16 cellular contexts compared by ENCODE assay signal in the genomic region with DNA sequence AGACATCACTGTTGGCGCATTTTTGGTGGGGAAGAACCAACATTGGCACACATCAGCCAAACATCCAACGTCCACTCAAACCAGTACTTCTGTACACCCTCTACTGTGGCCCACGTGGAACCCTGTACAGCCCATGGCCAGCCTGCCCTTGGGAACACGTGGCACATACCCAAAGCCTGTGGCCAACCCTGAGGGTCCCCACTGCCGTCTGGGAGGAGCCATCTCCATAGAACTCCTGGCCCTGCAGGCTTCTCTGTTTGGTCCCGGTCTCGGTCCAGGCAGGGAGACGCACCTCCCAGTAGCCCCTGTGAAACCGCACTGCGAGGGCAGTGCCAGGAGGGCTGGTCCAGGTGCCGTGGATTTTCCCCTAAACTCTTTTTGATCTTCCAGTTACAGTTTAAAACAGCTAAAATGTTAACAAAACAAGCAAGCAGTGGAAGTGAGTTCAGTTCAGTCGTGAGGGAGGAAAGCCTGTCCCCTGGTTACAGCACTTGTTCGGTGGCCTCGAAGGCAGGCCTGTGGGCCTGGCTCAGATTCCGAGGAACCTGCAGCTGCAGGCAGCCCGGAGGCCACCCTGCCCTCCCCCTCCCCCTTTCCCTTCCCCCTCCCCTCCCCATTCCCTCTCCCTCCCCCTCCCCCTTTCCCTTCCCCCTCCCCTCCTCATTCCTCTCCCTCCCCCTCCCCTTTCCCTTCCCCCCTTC.
A peak's percentile ranks its signal among the peaks of the same experiment; 100 is the strongest.
DNase-seq lines count a peak whose midpoint lies in the region; ATAC-seq and TF ChIP-seq lines count a peak whose summit lies in the region.
"Had no signal": no experiment of that assay in that cellular context is flagged by ENCODE, and none has a peak within 500 bp of the region (broad histone marks: within the 10 kb centered on the region; RNA-seq: fewer than 3 reads in every experiment).

No MANE protein-coding gene starts in this region.

- TF ChIP-seq POLR2A in right lobe of liver (IDR thresholded peaks at IDR 0.05) (no peak), sigmoid colon (IDR thresholded peaks at IDR 0.05) (no peak)

- intact Hi-C loops in Right ventricle myocardium superior (cut with DNase I), result no loop called here
- intact Hi-C loops in right lobe of liver (cut with DNase I), result no loop called here
- intact Hi-C loops in sigmoid colon (cut with DNase I), result no loop called here

- TF ChIP-seq CTCF in right atrium auricular region (IDR thresholded peaks at IDR 0.05) (no peak), right lobe of liver (IDR thresholded peaks at IDR 0.05) (no peak), sigmoid colon (IDR thresholded peaks at IDR 0.05) (no peak)

- 72% methylated on average over 8 of the region's 16 CpGs for WGBS in right lobe of liver (ENCODE audit: insufficient coverage, low coverage, low lambda C conversion rate, missing lambda C conversion rate)
- 78 to 89% methylated on average over 16 of the region's 16 CpGs for WGBS in sigmoid colon, 2 donors

- H3K9me3 ChIP-seq in right atrium auricular region, result no peaks in the 10 kb centered on the region
- no peaks in the 10 kb centered on the region for H3K9me3 ChIP-seq in right lobe of liver
- H3K9me3 ChIP-seq in sigmoid colon, result no peaks in the 10 kb centered on the region

- H3K27me3 ChIP-seq in right atrium auricular region (no peaks in the 10 kb centered on the region), right lobe of liver (no peaks in the 10 kb centered on the region), sigmoid colon (no peaks in the 10 kb centered on the region)

- H3K4me1 ChIP-seq in right atrium auricular region (no peaks in the 10 kb centered on the region), right lobe of liver (no peaks in the 10 kb centered on the region), sigmoid colon (no peaks in the 10 kb centered on the region)

- DNase-seq in right atrium auricular region (ENCODE audit: low spot score) (peak; percentile 47), Right ventricle myocardium superior (no peak), right lobe of liver (peak in 2 of 3 donors; percentile 8 to 31), sigmoid colon (peak; percentile 57), NCI-H510A (lab: John Stamatoyannopoulos, UW) (no peak), COR-L47 (lab: John Stamatoyannopoulos, UW) (no peak)
- DNase-seq: C1 segment of cervical spinal cord, DMS153, EL, Karpas-422, MM.1S, NCI-H1105 treated with DMSO at 0.1 percent for 48 hours, NCI-H187, NCI-H510A treated with DMSO at 0.1 percent for 48 hours had no signal

- H3K36me3 ChIP-seq in right atrium auricular region, result no peaks in the 10 kb centered on the region
- H3K36me3 ChIP-seq in right lobe of liver, result no peaks in the 10 kb centered on the region
- H3K36me3 ChIP-seq in sigmoid colon, result no peaks in the 10 kb centered on the region

- ATAC-seq in Right ventricle myocardium superior (ENCODE audit: poor library complexity) (no peak), right lobe of liver (no peak), esophagus mucosa (no peak), GM21367 (IDR thresholded peaks at IDR 0.05; ENCODE audit: unreplicated experiment) (no peak)

- H3K4me3 ChIP-seq in right atrium auricular region (no peak overlapping the region), right lobe of liver (no peak overlapping the region), sigmoid colon (no peak overlapping the region)

- H3K27ac ChIP-seq in right atrium auricular region, result no peak overlapping the region
- H3K27ac ChIP-seq in right lobe of liver, result no peak overlapping the region
- H3K27ac ChIP-seq in sigmoid colon, result no peak overlapping the region

- TF ChIP-seq EP300 in sigmoid colon (IDR thresholded peaks at IDR 0.05), result no peak

Comparison
In these comparisons a context has a peak if more than half of its experiments do, and no peak if none do; other contexts are left out.
1. DNase-seq: peak in right atrium auricular region (single experiment), right lobe of liver (2 of 3) and sigmoid colon (single experiment); none in Right ventricle myocardium superior (single experiment), NCI-H510A (single experiment) and COR-L47 (single experiment).